Comparison of ENCODE assay signal across 8 cellular contexts in genomic region chr14:91229743-91230200, GRCh38. TPM values are rescaled to one million over a fixed set of nuclear protein-coding genes. Genes with fewer than 3 reads are reported as not detected.
DNase-seq lines count a peak whose midpoint lies in the region; ATAC-seq and TF ChIP-seq lines count a peak whose summit lies in the region.

No MANE protein-coding gene starts in this region.

- H3K4me1 Mint-ChIP-seq in activated naive CD8-positive, alpha-beta T cell treated with anti-CD3 and anti-CD28 coated beads for 36 hours, result peaks cover 75% of the 10 kb centered on the region

- H3K4me3 ChIP-seq in psoas muscle (no peak overlapping the region), SJCRH30 (no peak overlapping the region)

- WGBS in psoas muscle, 3 donors, result 81 to 91% (median 83%) methylated on average over 6 of the region's 6 CpGs

- H3K9me3 ChIP-seq in psoas muscle (peaks cover 3% of the 10 kb centered on the region), SJCRH30 (replicated peaks) (peaks cover 3% of the 10 kb centered on the region; the same call in 1 of the 2 replicates)

- peaks cover 63% of the 10 kb centered on the region for H3K36me3 Mint-ChIP-seq in activated naive CD8-positive, alpha-beta T cell treated with anti-CD3 and anti-CD28 coated beads for 36 hours

- DNase-seq in OCI-M1 (lab: John Stamatoyannopoulos, UW), result peak; percentile 43
- peak; percentile 74 for DNase-seq in activated naive CD8-positive, alpha-beta T cell treated with anti-CD3 and anti-CD28 coated beads for 36 hours
- DNase-seq in stimulated activated CD8-positive, alpha-beta memory T cell treated with anti-CD3 and anti-CD28 coated beads, Interleukin-7, amount 100 ng/mL, for 4 hours (ENCODE audit: low read depth in 2 of 2), result peak; percentile 58 to 63
- DNase-seq in psoas muscle, result no peak
- DNase-seq in SJCRH30, result no peak
- DNase-seq in LoVo (ENCODE audit: low spot score), result no peak

- H3K4me1 ChIP-seq in psoas muscle (no peaks in the 10 kb centered on the region), SJCRH30 (no peaks in the 10 kb centered on the region)

- no peaks in the 10 kb centered on the region for H3K27me3 Mint-ChIP-seq in activated naive CD8-positive, alpha-beta T cell treated with anti-CD3 and anti-CD28 coated beads for 36 hours

- intact Hi-C loops in psoas muscle (cut with DNase I), result no loop called here

- H3K27ac Mint-ChIP-seq in activated naive CD8-positive, alpha-beta T cell treated with anti-CD3 and anti-CD28 coated beads for 36 hours, result peak overlapping the region; percentile 99

- H3K9me3 Mint-ChIP-seq in activated naive CD8-positive, alpha-beta T cell treated with anti-CD3 and anti-CD28 coated beads for 36 hours, result peaks cover 13% of the 10 kb centered on the region

- ATAC-seq in GM18873 (IDR thresholded peaks at IDR 0.05; ENCODE audit: low FRiP score, unreplicated experiment), result peak; percentile 58
- ATAC-seq in HG02884 (IDR thresholded peaks at IDR 0.05; ENCODE audit: unreplicated experiment), result peak; percentile 67
- ATAC-seq in psoas muscle, result no peak

- H3K4me3 Mint-ChIP-seq in activated naive CD8-positive, alpha-beta T cell treated with anti-CD3 and anti-CD28 coated beads for 36 hours, result peak overlapping the region; percentile 78

- H3K36me3 ChIP-seq in psoas muscle (ENCODE audit: insufficient read depth in 1 of 2, low read depth in 1 of 2), result peaks cover 9 to 58% of the 10 kb centered on the region in 2 donors
- H3K36me3 ChIP-seq in SJCRH30, result no peaks in the 10 kb centered on the region

- no peak for TF ChIP-seq CTCF in psoas muscle (IDR thresholded peaks at IDR 0.05)

- H3K27me3 ChIP-seq in psoas muscle (ENCODE audit: insufficient read depth in 3 of 3, low read length in 2 of 3) (no peaks in the 10 kb centered on the region), SJCRH30 (no peaks in the 10 kb centered on the region)

- H3K27ac ChIP-seq in psoas muscle (no peak overlapping the region), SJCRH30 (no peak overlapping the region)

RNA-seq across cellular contexts. Expression of gene GPR68, which starts 14.7 kb away (rescaled TPM):
- total RNA-seq in activated naive CD8-positive, alpha-beta T cell treated with anti-CD3 and anti-CD28 coated beads for 36 hours, result 10 to 100 TPM; 14.0 to 14.4 TPM
- under 1 TPM; 0.08 to 0.27 (median 0.18) TPM for total RNA-seq in psoas muscle
- under 1 TPM in 2 of 3 donors, not detected in 1; 0.03 to 0.15 TPM for polyA plus RNA-seq in psoas muscle
- 0.18 TPM in 1 of 2 replicates, not detected in the other for total RNA-seq in SJCRH30 (2014; rRNA removed; shearing (Covaris generic))

Comparison
In these comparisons a context has a peak if more than half of its experiments do, and no peak if none do; other contexts are left out.
1. ATAC-seq: peak in GM18873 (single experiment) and HG02884 (single experiment); none in psoas muscle (0 of 4).
2. DNase-seq: peak in OCI-M1 (single experiment), activated naive CD8-positive, alpha-beta T cell treated with anti-CD3 and anti-CD28 coated beads for 36 hours (single experiment) and stimulated activated CD8-positive, alpha-beta memory T cell treated with anti-CD3 and anti-CD28 coated beads, Interleukin-7, amount 100 ng/mL, for 4 hours (2 of 2); none in psoas muscle (0 of 2), SJCRH30 (0 of 2) and LoVo (single experiment).
3. RNA of gene GPR68, which starts 14.7 kb away (total RNA-seq): 14.0 to 14.4 TPM in activated naive CD8-positive, alpha-beta T cell treated with anti-CD3 and anti-CD28 coated beads for 36 hours; 0.08 to 0.27 TPM in psoas muscle and 0.18 TPM in SJCRH30; every median in the first group is over 10 times any median in the second.